In genomic region chr6:31021705-31022531, GRCh38 we compare ENCODE assay signal across 9 cellular contexts. TPM values are rescaled to one million over a fixed set of nuclear protein-coding genes. Genes with fewer than 3 reads are reported as not detected.
"Had no signal": no experiment of that assay in that cellular context is flagged by ENCODE, and none has a peak within 500 bp of the region (broad histone marks: within the 10 kb centered on the region; RNA-seq: fewer than 3 reads in every experiment).

No MANE protein-coding gene starts in this region.

RNA-seq across cellular contexts. Expression of gene MUC22, which starts 11.6 kb away (rescaled TPM):
- total RNA-seq: LHCN-M2, MCF 10A, NCI-H460, OCI-LY7, PC-9, RPMI7951, SJCRH30, SK-MEL-5 had no signal

RNA-seq across cellular contexts. Expression of gene MUC21, which starts 38.4 kb away (rescaled TPM):
- total RNA-seq: LHCN-M2, MCF 10A, NCI-H460, OCI-LY7, Right ventricle myocardium inferior, RPMI7951, SJCRH30, SK-MEL-5 had no signal
